In genomic region chr3:177357352-177358084, GRCh38 we compare ENCODE assay signal across 8 cellular contexts.
A peak's percentile ranks its signal among the peaks of the same experiment; 100 is the strongest.
DNase-seq lines count a peak whose midpoint lies in the region; ATAC-seq, FAIRE-seq and TF ChIP-seq lines count a peak whose summit lies in the region.

No MANE protein-coding gene starts in this region.

- 2% methylated on average over 5 of the region's 5 CpGs for WGBS in K562 (ENCODE audit: insufficient coverage, low coverage, missing lambda C conversion rate)

- H3F3A ChIP-seq in PC-3 (ENCODE audit: low read length, unreplicated experiment): peaks cover 8% of the 10 kb centered on the region

- H3K79me2 ChIP-seq in PC-3 (ENCODE audit: low read length) (no peaks in the 10 kb centered on the region), K562 (ENCODE audit: control insufficient read depth, insufficient read depth, low read length) (peaks cover 6% of the 10 kb centered on the region; the same call in 1 of the 3 replicates)

- H3K27ac Mint-ChIP-seq in CD14-positive monocyte: peak overlapping the region; percentile 95 to 99 (median 98)
- H3K27ac Mint-ChIP-seq in stimulated activated naive B cell treated with anti-CD40 and anti-IgM and Interleukin-4, amounts not matched to agents 10 μg/mL and 1 μg/mL and 100 μg/mL, for 72 hours: peak overlapping the region; percentile 97

- H3K27me3 Mint-ChIP-seq in CD14-positive monocyte (ENCODE audit: low read depth in 3 of 3): peaks cover 0 to 4% (median 0%) of the 10 kb centered on the region in 3 donors
- H3K27me3 Mint-ChIP-seq in stimulated activated naive B cell treated with anti-CD40 and anti-IgM and Interleukin-4, amounts not matched to agents 10 μg/mL and 1 μg/mL and 100 μg/mL, for 72 hours: no peaks in the 10 kb centered on the region

- no peak overlapping the region for H3K4me3 ChIP-seq in HEK293 (ENCODE audit: low read depth, low read length)
- H3K4me3 ChIP-seq in PC-3 (ENCODE audit: low read length): peak overlapping the region; percentile 60
- H3K4me3 ChIP-seq in K562: peak overlapping the region; percentile 4; the same call in 1 of the 2 replicates

- ATAC-seq in PC-3 (peak; percentile 49), K562 (peak; percentile 79), GM18870 (IDR thresholded peaks at IDR 0.05; ENCODE audit: unreplicated experiment) (no peak), GM21723 (IDR thresholded peaks at IDR 0.05; ENCODE audit: unreplicated experiment) (no peak)
- ATAC-seq in stimulated activated naive B cell treated with anti-CD40 and anti-IgM and Interleukin-4, amounts not matched to agents 10 μg/mL and 1 μg/mL and 100 μg/mL, for 72 hours (replicated peaks): peak; percentile 27 to 31

- H3K9me2 ChIP-seq in PC-3 (replicated peaks; ENCODE audit: low read length): no peaks in the 10 kb centered on the region

- POLR2A ChIA-PET in HEK293 (lab: Yijun Ruan, JAX) (interaction anchor here (0.8 kb wide), 1 partner anchor 160 kb away, joined by 3 read pairs; the partner anchor contains the start of gene TBL1XR1), PC-3 (lab: Charles Lee; ENCODE audit: unreplicated experiment) (interaction anchor here (0.7 kb wide), 2 partner anchors 37 to 58 kb away, joined by 3 to 7 read pairs; no protein-coding TSS in a partner anchor), K562 (lab: Yijun Ruan, JAX) (interaction anchor here (0.6 to 7.6 kb wide), 8 partner anchors 8 to 420 kb away, joined by 3 to 97 read pairs (median 5); partner anchors contain the start of gene TBL1XR1)

- no peak for DNase-seq in CD14-positive monocyte (ENCODE audit: low spot score)
- peak; percentile 73 for DNase-seq in PC-3
- DNase-seq in K562 (ENCODE audit: extremely low read depth in 1 of 4, low spot score in 3 of 4): peak; percentile 84 to 97 (median 88)
- DNase-seq in islet precursor cell: peak; percentile 94
- no peak for DNase-seq in stimulated activated naive B cell treated with anti-CD40 and anti-IgM and Interleukin-4, amounts not matched to agents 10 μg/mL and 1 μg/mL and 100 μg/mL, for 72 hours

- peak overlapping the region; percentile 82 for H3K9ac ChIP-seq in PC-3 (ENCODE audit: low read length)
- H3K9ac ChIP-seq in K562 (ENCODE audit: insufficient read depth in 1 of 2, low read depth in 2 of 2, low read length in 2 of 2): peak overlapping the region; percentile 46 to 84; a peak in 3 of 4 replicates

- no TSS peak for BruUV-seq in PC-3 (replicated peaks; lab: Mats Ljungman, UMichigan)
- BruUV-seq in K562 (replicated peaks; lab: Mats Ljungman, UMichigan): no TSS peak

- CTCF ChIA-PET in HEK293 (lab: Yijun Ruan, JAX): interaction anchor here (0.7 kb wide), 3 partner anchors 408 to 1589 kb away, joined by 3 to 4 read pairs (median 3); no protein-coding TSS in a partner anchor
- CTCF ChIA-PET in PC-3 (lab: Charles Lee): interaction anchor here (0.6 to 0.7 kb wide), 2 partner anchors 428 to 971 kb away, joined by 3 to 4 read pairs; no protein-coding TSS in a partner anchor
- CTCF ChIA-PET in K562 (lab: Yijun Ruan, JAX; ENCODE audit: low intra/inter-chr PET ratio): no interaction called here

- H3K9me3 Mint-ChIP-seq in CD14-positive monocyte: no peaks in the 10 kb centered on the region
- H3K9me3 Mint-ChIP-seq in stimulated activated naive B cell treated with anti-CD40 and anti-IgM and Interleukin-4, amounts not matched to agents 10 μg/mL and 1 μg/mL and 100 μg/mL, for 72 hours: peaks cover 2 to 5% of the 10 kb centered on the region in 2 donors

- H3K27ac ChIP-seq in HEK293 (ENCODE audit: extremely low read depth, low read depth, low read length) (no peak overlapping the region; the same call in 1 of the 2 replicates), PC-3 (ENCODE audit: low read length) (peak overlapping the region; percentile 95), K562 (ENCODE audit: extremely low read depth, low read depth, low read length) (peak overlapping the region; percentile 98)

- TF ChIP-seq EP300 in K562 (IDR thresholded peaks at IDR 0.05; ENCODE audit: low read length): peak; percentile 90

- H3K4me1 ChIP-seq in HEK293 (ENCODE audit: control insufficient read depth, insufficient read depth, low read length): peaks cover 3% of the 10 kb centered on the region
- H3K4me1 ChIP-seq in PC-3 (ENCODE audit: insufficient read depth, low read length): peaks cover 45% of the 10 kb centered on the region
- H3K4me1 ChIP-seq in K562 (replicated peaks in 1 of 2; ENCODE audit: control insufficient read depth in 2 of 2, insufficient read depth in 2 of 2, low read length in 2 of 2): peaks cover 32 to 61% of the 10 kb centered on the region in 2 experiments

- H3K4me2 ChIP-seq in PC-3 (ENCODE audit: low read length) (peak overlapping the region; percentile 84), K562 (ENCODE audit: insufficient read depth, low read length) (peak overlapping the region; percentile 81)

- H4K20me1 ChIP-seq in PC-3 (ENCODE audit: low read length) (no peaks in the 10 kb centered on the region), K562 (replicated peaks; ENCODE audit: control insufficient read depth, insufficient read depth, low read length) (no peaks in the 10 kb centered on the region)

- TF ChIP-seq RAD21 in K562 (CRISPR knock-in tag; conservative IDR thresholded peaks at IDR 0.05 in 1 of 2, IDR thresholded peaks at IDR 0.05 in 1 of 2): peak; percentile 29 to 52; a peak in 3 of 4 replicates

- H2AFZ ChIP-seq in PC-3 (ENCODE audit: low read length): peak overlapping the region; percentile 72
- peak overlapping the region; percentile 91 for H2AFZ ChIP-seq in K562 (ENCODE audit: low read depth, low read length)

- intact Hi-C loops in CD14-positive monocyte (cut with micrococcal nuclease) (loop anchor here (1.0 to 10.0 kb wide), 7 partner anchors 13 to 567 kb away; no protein-coding TSS in a partner anchor), PC-3 (cut with micrococcal nuclease) (loop anchor here (1.0 to 5.0 kb wide), 7 partner anchors 51 to 1027 kb away; no protein-coding TSS in a partner anchor), K562 (cut with micrococcal nuclease) (loop anchor here (1.0 to 5.0 kb wide), 6 partner anchors 12 to 305 kb away; no protein-coding TSS in a partner anchor)

- no peaks in the 10 kb centered on the region for H3K36me3 Mint-ChIP-seq in CD14-positive monocyte
- peaks cover 0 to 4% of the 10 kb centered on the region in 2 donors for H3K36me3 Mint-ChIP-seq in stimulated activated naive B cell treated with anti-CD40 and anti-IgM and Interleukin-4, amounts not matched to agents 10 μg/mL and 1 μg/mL and 100 μg/mL, for 72 hours

- TF ChIP-seq CTCF in CD14-positive monocyte (IDR thresholded peaks at IDR 0.05) (no peak), HEK293 (tag by site-specific recombination; IDR thresholded peaks at IDR 0.05) (no peak), PC-3 (conservative IDR thresholded peaks at IDR 0.05; ENCODE audit: low read depth, low read length) (no peak), K562 (IDR thresholded peaks at IDR 0.05 in 2 of 3, conservative IDR thresholded peaks at IDR 0.05 in 1 of 3; ENCODE audit: insufficient read depth in 2 of 3, low read depth in 1 of 3, low read length in 3 of 3) (peak in 1 of 3 experiments; percentile 19; a peak in 1 of 6 replicates)

- peak; percentile 59; the same call in 1 of the 2 replicates for TF ChIP-seq POLR2A in K562 (conservative IDR thresholded peaks at IDR 0.05)

- H3K27me3 ChIP-seq in PC-3 (ENCODE audit: low read length) (no peaks in the 10 kb centered on the region), K562 (ENCODE audit: control insufficient read depth in 2 of 2, insufficient read depth in 2 of 2, low read length in 2 of 2) (no peaks in the 10 kb centered on the region)

- in situ Hi-C loops in K562 (cut with MboI): no loop called here

- peaks cover 69% of the 10 kb centered on the region for H3K4me1 Mint-ChIP-seq in CD14-positive monocyte
- peaks cover 62 to 87% of the 10 kb centered on the region in 2 donors for H3K4me1 Mint-ChIP-seq in stimulated activated naive B cell treated with anti-CD40 and anti-IgM and Interleukin-4, amounts not matched to agents 10 μg/mL and 1 μg/mL and 100 μg/mL, for 72 hours

- FAIRE-seq in K562 (lab: Jason Lieb, UNC): peak; percentile 98

- peak overlapping the region; percentile 79 to 92 for H3K4me3 Mint-ChIP-seq in CD14-positive monocyte
- peak overlapping the region; percentile 82 to 85 for H3K4me3 Mint-ChIP-seq in stimulated activated naive B cell treated with anti-CD40 and anti-IgM and Interleukin-4, amounts not matched to agents 10 μg/mL and 1 μg/mL and 100 μg/mL, for 72 hours

- H3K36me3 ChIP-seq in HEK293 (ENCODE audit: control insufficient read depth in 2 of 2, insufficient read depth in 1 of 2, low read length in 2 of 2) (no peaks in the 10 kb centered on the region), PC-3 (ENCODE audit: low read depth, low read length) (no peaks in the 10 kb centered on the region), K562 (ENCODE audit: control insufficient read depth, insufficient read depth, low read length) (no peaks in the 10 kb centered on the region)

- H3K9me3 ChIP-seq in HEK293 (ENCODE audit: control insufficient read depth, insufficient read depth, low read depth, low read length): no peaks in the 10 kb centered on the region
- H3K9me3 ChIP-seq in PC-3 (ENCODE audit: low read length): no peaks in the 10 kb centered on the region
- no peaks in the 10 kb centered on the region for H3K9me3 ChIP-seq in K562 (replicated peaks; ENCODE audit: control insufficient read depth, insufficient read depth, low read depth, low read length)

- H3K9me1 ChIP-seq in K562 (ENCODE audit: control insufficient read depth, insufficient read depth, low read length): no peaks in the 10 kb centered on the region

TF ChIP-seq in K562, 482 proteins besides CTCF, POLR2A, EP300 and RAD21 (continues in another document):
- TF ChIP-seq PHB2 (IDR thresholded peaks at IDR 0.05; ENCODE audit: low read depth) (no peak), SMARCA4 (IDR thresholded peaks at IDR 0.05) (peak; percentile 96), ZNF143 (CRISPR knock-in tag; IDR thresholded peaks at IDR 0.05) (no peak), SREBF2 (CRISPR knock-in tag; IDR thresholded peaks at IDR 0.05) (no peak)
- TF ChIP-seq, protein P1, sequence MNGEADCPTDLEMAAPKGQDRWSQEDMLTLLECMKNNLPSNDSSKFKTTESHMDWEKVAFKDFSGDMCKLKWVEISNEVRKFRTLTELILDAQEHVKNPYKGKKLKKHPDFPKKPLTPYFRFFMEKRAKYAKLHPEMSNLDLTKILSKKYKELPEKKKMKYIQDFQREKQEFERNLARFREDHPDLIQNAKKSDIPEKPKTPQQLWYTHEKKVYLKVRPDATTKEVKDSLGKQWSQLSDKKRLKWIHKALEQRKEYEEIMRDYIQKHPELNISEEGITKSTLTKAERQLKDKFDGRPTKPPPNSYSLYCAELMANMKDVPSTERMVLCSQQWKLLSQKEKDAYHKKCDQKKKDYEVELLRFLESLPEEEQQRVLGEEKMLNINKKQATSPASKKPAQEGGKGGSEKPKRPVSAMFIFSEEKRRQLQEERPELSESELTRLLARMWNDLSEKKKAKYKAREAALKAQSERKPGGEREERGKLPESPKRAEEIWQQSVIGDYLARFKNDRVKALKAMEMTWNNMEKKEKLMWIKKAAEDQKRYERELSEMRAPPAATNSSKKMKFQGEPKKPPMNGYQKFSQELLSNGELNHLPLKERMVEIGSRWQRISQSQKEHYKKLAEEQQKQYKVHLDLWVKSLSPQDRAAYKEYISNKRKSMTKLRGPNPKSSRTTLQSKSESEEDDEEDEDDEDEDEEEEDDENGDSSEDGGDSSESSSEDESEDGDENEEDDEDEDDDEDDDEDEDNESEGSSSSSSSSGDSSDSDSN (IDR thresholded peaks at IDR 0.05; ENCODE audit: borderline replicate concordance in 1 of 2, low read depth in 2 of 2, low read length in 2 of 2): peak; percentile 61 to 80; a peak in 2 of 4 replicates

Comparison
In these comparisons a context has a peak if more than half of its experiments do, and no peak if none do; other contexts are left out.
1. DNase-seq: peak in PC-3 (single experiment), K562 (4 of 4) and islet precursor cell (single experiment); none in CD14-positive monocyte (single experiment) and stimulated activated naive B cell treated with anti-CD40 and anti-IgM and Interleukin-4, amounts not matched to agents 10 μg/mL and 1 μg/mL and 100 μg/mL, for 72 hours (single experiment).
2. ATAC-seq: peak in PC-3 (single experiment), K562 (single experiment) and stimulated activated naive B cell treated with anti-CD40 and anti-IgM and Interleukin-4, amounts not matched to agents 10 μg/mL and 1 μg/mL and 100 μg/mL, for 72 hours (2 of 2); none in GM18870 (single experiment) and GM21723 (single experiment).